In genomic region chr22:40046126-40046525, GRCh38 we compare ENCODE assay signal across 8 cellular contexts. TPM values are rescaled to one million over a fixed set of nuclear protein-coding genes. Genes with fewer than 3 reads are reported as not detected.
DNase-seq lines count a peak whose midpoint lies in the region; ATAC-seq and TF ChIP-seq lines count a peak whose summit lies in the region.

No MANE protein-coding gene starts in this region.

- peak overlapping the region; percentile 67 for H3K9ac ChIP-seq in DND-41 (ENCODE audit: low read depth, low read length)
- H3K9ac ChIP-seq in OCI-LY3 (ENCODE audit: low read length), result peak overlapping the region; percentile 81

- H3K4me2 ChIP-seq in DND-41 (ENCODE audit: insufficient read depth, low read length) (peak overlapping the region; percentile 99), OCI-LY3 (ENCODE audit: low read length) (peak overlapping the region; percentile 97)

- H4K20me1 ChIP-seq in DND-41 (ENCODE audit: insufficient read depth, low read length) (peaks cover 36% of the 10 kb centered on the region), OCI-LY3 (ENCODE audit: insufficient read depth, low read length) (peaks cover 6% of the 10 kb centered on the region)

- peak overlapping the region; percentile 79 for H3K4me3 Mint-ChIP-seq in neural crest cell

- H3K4me3 ChIP-seq in DND-41 (ENCODE audit: low read depth in 1 of 2, low read length in 2 of 2) (peak overlapping the region; percentile 61 to 87), OCI-LY3 (ENCODE audit: low read length) (peak overlapping the region; percentile 89), coronary artery (peak overlapping the region; percentile 95)

- H3K9me3 ChIP-seq in DND-41 (ENCODE audit: insufficient read depth, low read length, severe bottlenecking), result no peaks in the 10 kb centered on the region
- peaks cover 2% of the 10 kb centered on the region; the same call in 1 of the 2 replicates for H3K9me3 ChIP-seq in OCI-LY3 (ENCODE audit: insufficient read depth, low read length)

- H3K4me1 Mint-ChIP-seq in neural crest cell, result peaks cover 23% of the 10 kb centered on the region

- H3K9me3 Mint-ChIP-seq in neural crest cell, result no peaks in the 10 kb centered on the region

- H3K79me2 ChIP-seq in DND-41 (ENCODE audit: insufficient read depth, low read length) (peaks cover 62% of the 10 kb centered on the region), OCI-LY3 (ENCODE audit: low read length) (peaks cover 22% of the 10 kb centered on the region)

- peaks cover 4% of the 10 kb centered on the region; the same call in 1 of the 2 replicates for H3K36me3 ChIP-seq in DND-41 (ENCODE audit: insufficient read depth, low read length)
- no peaks in the 10 kb centered on the region for H3K36me3 ChIP-seq in OCI-LY3 (replicated peaks; ENCODE audit: low read depth, low read length)

- H3K27me3 ChIP-seq in DND-41 (ENCODE audit: insufficient read depth, low read length, poor library complexity) (no peaks in the 10 kb centered on the region), OCI-LY3 (ENCODE audit: low read depth, low read length) (no peaks in the 10 kb centered on the region)

- peaks cover 70% of the 10 kb centered on the region for H3K27me3 Mint-ChIP-seq in neural crest cell (ENCODE audit: low read depth)

- peaks cover 26% of the 10 kb centered on the region for H3K4me1 ChIP-seq in DND-41 (ENCODE audit: insufficient read depth, low read length)
- peaks cover 34% of the 10 kb centered on the region for H3K4me1 ChIP-seq in OCI-LY3 (ENCODE audit: low read length)

- DNase-seq in DND-41, result no peak
- DNase-seq in coronary artery (ENCODE audit: low spot score), result no peak
- DNase-seq in neural crest cell (ENCODE audit: low read depth, low spot score), result no peak
- DNase-seq in NCI-H2196 (lab: John Stamatoyannopoulos, UW; ENCODE audit: unreplicated experiment), result no peak

- no peak overlapping the region for H3K27ac Mint-ChIP-seq in neural crest cell (ENCODE audit: unreplicated experiment)

- H3K27ac ChIP-seq in DND-41 (ENCODE audit: low read length), result peak overlapping the region; percentile 88; the same call in 1 of the 2 replicates
- no peak overlapping the region for H3K27ac ChIP-seq in OCI-LY3 (ENCODE audit: low read length)
- H3K27ac ChIP-seq in coronary artery, result no peak overlapping the region

- no peaks in the 10 kb centered on the region for H3K36me3 Mint-ChIP-seq in neural crest cell (ENCODE audit: low read depth)

- H2AFZ ChIP-seq in DND-41 (ENCODE audit: low read depth, low read length) (no peak overlapping the region), OCI-LY3 (ENCODE audit: low read depth, low read length) (no peak overlapping the region)

- TF ChIP-seq CTCF in DND-41 (IDR thresholded peaks at IDR 0.05; ENCODE audit: borderline replicate concordance, extremely low read depth, low read length, poor library complexity, severe bottlenecking) (no peak), OCI-LY3 (IDR thresholded peaks at IDR 0.05; ENCODE audit: low read depth, low read length) (no peak), coronary artery (IDR thresholded peaks at IDR 0.05) (no peak), neural crest cell (conservative IDR thresholded peaks at IDR 0.05) (no peak)

- ATAC-seq in DND-41 (ENCODE audit: insufficient read depth, low read depth) (no peak), GM18519 (IDR thresholded peaks at IDR 0.05; ENCODE audit: low FRiP score, unreplicated experiment) (no peak), HG02759 (IDR thresholded peaks at IDR 0.05; ENCODE audit: unreplicated experiment) (no peak), GM21737 (IDR thresholded peaks at IDR 0.05; ENCODE audit: unreplicated experiment) (no peak)

RNA-seq across cellular contexts. Expression of gene FAM83F, which starts 51.4 kb away (rescaled TPM):
- total RNA-seq in neural crest cell, result 2.8 and 3.1 TPM in 2 replicates
